ENCODE assay signal across 23 cellular contexts in the genomic region with DNA sequence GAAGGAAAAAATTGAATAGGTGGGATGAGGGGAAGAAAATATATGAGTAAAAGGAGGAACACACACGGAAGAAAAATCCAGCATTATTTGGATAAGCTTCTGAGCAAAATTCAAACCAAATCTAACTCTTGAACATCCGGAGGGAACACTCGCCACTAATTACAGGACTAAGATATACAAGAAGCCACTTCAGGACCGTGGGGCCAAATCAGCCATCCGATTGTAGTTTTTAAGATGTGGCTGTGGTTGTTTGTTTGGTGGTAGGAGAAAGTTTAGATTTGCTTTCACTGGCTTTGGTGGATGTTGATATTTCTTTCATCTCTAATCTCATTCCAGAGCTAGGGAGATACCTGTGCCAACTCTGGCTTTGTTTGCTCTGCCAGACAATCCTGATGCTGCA.
"Had no signal": no experiment of that assay in that cellular context is flagged by ENCODE, and none has a peak within 500 bp of the region (broad histone marks: within the 10 kb centered on the region; RNA-seq: fewer than 3 reads in every experiment).

No MANE protein-coding gene starts in this region.

- H3K27me3 ChIP-seq: esophagus muscularis mucosa, pancreas, right lobe of liver, suprapubic skin had no signal

- H3K36me3 Mint-ChIP-seq: natural killer cell had no signal

- DNase-seq: dermis blood vessel endothelial cell; effector memory CD4-positive, alpha-beta T cell; foreskin melanocyte; left ventricle myocardium superior; lower lobe of right lung; natural killer cell; occipital lobe; pancreas; right lobe of liver; small intestine; stimulated activated CD4-positive, alpha-beta T cell treated with anti-CD3 and anti-CD28 coated beads, Interleukin-12 subunit alpha, Interleukin-12 subunit beta, amount 100 ng/mL, for 4 hours; stimulated activated CD4-positive, alpha-beta T cell treated with anti-CD3 and anti-CD28 coated beads, Interleukin-1b, Interleukin-23, amount 100 ng/mL, for 48 hours; stimulated activated CD4-positive, alpha-beta T cell treated with anti-CD3 and anti-CD28 coated beads, Interleukin-4, amount 100 ng/mL, for 1 hour; stimulated activated CD8-positive, alpha-beta memory T cell treated with anti-CD3 and anti-CD28 coated beads, Interleukin-4, amount 100 ng/mL, for 48 hours; stimulated activated naive CD4-positive, alpha-beta T cell; stimulated activated naive CD8-positive, alpha-beta T cell treated with anti-CD3 and anti-CD28 coated beads, Interleukin-15, amount 100 ng/mL, for 72 hours; trophoblast cell had no signal

- H3K36me3 ChIP-seq: esophagus muscularis mucosa, lower lobe of right lung, pancreas, right lobe of liver, suprapubic skin had no signal

- H3K4me1 ChIP-seq: lower lobe of right lung, pancreas, right lobe of liver had no signal

- H3K4me1 Mint-ChIP-seq: natural killer cell; stimulated activated naive CD8-positive, alpha-beta T cell treated with anti-CD3 and anti-CD28 coated beads, Interleukin-15, amount 100 ng/mL, for 72 hours had no signal

- H3K4me3 ChIP-seq: coronary artery, esophagus muscularis mucosa, lower lobe of right lung, pancreas, right lobe of liver, suprapubic skin had no signal

- H3K9me3 Mint-ChIP-seq: natural killer cell had no signal

- FAIRE-seq: endothelial cell of umbilical vein, keratinocyte, pancreas, small intestine had no signal

- H3K27ac ChIP-seq: coronary artery, esophagus muscularis mucosa, lower lobe of right lung, pancreas, right lobe of liver, suprapubic skin had no signal

- H3K27ac Mint-ChIP-seq: natural killer cell; progenitor cell of endocrine pancreas; stimulated activated naive CD8-positive, alpha-beta T cell treated with anti-CD3 and anti-CD28 coated beads, Interleukin-15, amount 100 ng/mL, for 72 hours had no signal

- H3K27me3 Mint-ChIP-seq: progenitor cell of endocrine pancreas had no signal

- H3K4me3 Mint-ChIP-seq: natural killer cell; stimulated activated naive CD8-positive, alpha-beta T cell treated with anti-CD3 and anti-CD28 coated beads, Interleukin-15, amount 100 ng/mL, for 72 hours had no signal

- H3K9me3 ChIP-seq: esophagus muscularis mucosa, lower lobe of right lung, pancreas, right lobe of liver, suprapubic skin had no signal
